Comparison of ENCODE assay signal across 15 cellular contexts in the genomic region with DNA sequence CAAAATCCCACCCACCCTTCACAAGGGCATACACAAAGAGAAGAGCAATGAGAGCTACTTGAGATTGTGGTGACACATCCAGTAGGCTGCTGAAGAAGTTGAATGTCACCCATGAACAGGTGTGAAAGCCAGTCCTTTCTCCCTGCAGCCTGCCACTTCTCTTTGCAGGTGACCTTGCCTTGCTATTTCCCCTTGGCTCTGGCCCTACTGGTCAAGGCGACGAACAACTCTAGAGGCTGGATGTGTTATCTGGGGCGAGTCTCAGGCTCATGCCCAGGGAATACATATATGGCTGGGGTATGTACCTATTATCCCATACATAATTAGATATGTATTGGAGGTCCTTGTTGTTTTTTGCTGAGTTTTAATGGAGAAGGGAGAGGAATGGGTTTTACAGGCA.
DNase-seq lines count a peak whose midpoint lies in the region; FAIRE-seq and TF ChIP-seq lines count a peak whose summit lies in the region.
"Had no signal": no experiment of that assay in that cellular context is flagged by ENCODE, and none has a peak within 500 bp of the region (broad histone marks: within the 10 kb centered on the region; RNA-seq: fewer than 3 reads in every experiment).

No MANE protein-coding gene starts in this region.

- no peak overlapping the region for H3K27ac ChIP-seq in esophagus muscularis mucosa (replicated peaks in 1 of 4)
- H3K27ac ChIP-seq: A549 had no signal

- in situ Hi-C loops in GM13976 (cut with MboI; ENCODE audit: low sequenced_read_pairs, unreplicated experiment) = no loop called here

- no peaks in the 10 kb centered on the region for H3K27me3 ChIP-seq in esophagus muscularis mucosa

- no peaks in the 10 kb centered on the region for H3K36me3 ChIP-seq in esophagus muscularis mucosa

- DNase-seq in DMS79 treated with DMSO at 0.1 percent for 48 hours (lab: John Stamatoyannopoulos, UW) = peak; percentile 73
- peak; percentile 24 to 28 for DNase-seq in NCI-H187 (lab: John Stamatoyannopoulos, UW)
- peak; percentile 61 for DNase-seq in NCI-H510A treated with DMSO at 0.1 percent for 48 hours (lab: John Stamatoyannopoulos, UW)
- peak; percentile 81 for DNase-seq in esophagus muscularis mucosa (ENCODE audit: extremely low spot score)
- no peak for DNase-seq in GM13976 (ENCODE audit: low spot score)
- no peak for DNase-seq in HTR-8/SVneo (ENCODE audit: insufficient read length, low spot score)
- DNase-seq: CD8-positive, alpha-beta T cell; COR-L47; DMS153; H9 had no signal

- FAIRE-seq in HTR-8/SVneo (lab: Jason Lieb, UNC) = no peak
- FAIRE-seq: A549, D721Med, GM12878, HepG2 had no signal

- no peak overlapping the region for H3K4me3 ChIP-seq in esophagus muscularis mucosa
- H3K4me3 ChIP-seq: A549, GM12878, GM23338 had no signal

- no peak for TF ChIP-seq EP300 in esophagus muscularis mucosa (IDR thresholded peaks at IDR 0.05)

- TF ChIP-seq POLR2A in esophagus muscularis mucosa (IDR thresholded peaks at IDR 0.05; ENCODE audit: low read depth) = no peak

- H3K9me3 ChIP-seq in esophagus muscularis mucosa = no peaks in the 10 kb centered on the region
- H3K9me3 ChIP-seq: A549 had no signal

- peaks cover 0 to 6% (median 0%) of the 10 kb centered on the region in 4 donors for H3K4me1 ChIP-seq in esophagus muscularis mucosa
- H3K4me1 ChIP-seq: A549 had no signal

- TF ChIP-seq CTCF in esophagus muscularis mucosa (IDR thresholded peaks at IDR 0.05) (no peak), GM13976 (IDR thresholded peaks at IDR 0.05; ENCODE audit: borderline replicate concordance, control extremely low read depth, extremely low read depth, insufficient read depth, missing control alignments) (no peak)

- intact Hi-C loops in esophagus muscularis mucosa (cut with DNase I) = no loop called here

- WGBS in esophagus muscularis mucosa = 96% methylated on average over 3 of the region's 3 CpGs

Comparison
In these comparisons a context has a peak if more than half of its experiments do, and no peak if none do; other contexts are left out.
1. DNase-seq: peak in DMS79 treated with DMSO at 0.1 percent for 48 hours (single experiment), NCI-H187 (2 of 2), NCI-H510A treated with DMSO at 0.1 percent for 48 hours (single experiment) and esophagus muscularis mucosa (single experiment); none in GM13976 (single experiment) and HTR-8/SVneo (single experiment).